In the genomic region with DNA sequence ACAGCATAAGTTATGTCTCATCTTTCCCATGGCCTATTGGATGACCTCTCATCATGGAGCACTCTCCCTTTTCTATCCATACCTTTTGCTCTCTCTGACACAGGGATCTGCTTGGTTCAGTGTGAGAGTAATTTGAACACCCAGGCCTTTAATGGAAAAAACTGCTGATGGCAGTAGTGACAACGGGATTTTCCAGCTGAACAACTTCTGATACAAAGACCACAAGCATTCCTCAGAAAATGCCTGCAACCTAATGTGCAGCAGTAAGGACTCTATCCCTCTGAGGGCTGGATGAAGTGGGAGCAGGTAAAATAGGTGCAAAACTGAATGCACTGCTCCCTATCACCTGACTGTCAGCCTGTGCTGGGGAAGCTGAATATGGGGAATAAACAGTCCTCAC, we compare ENCODE assay signal across 20 cellular contexts.
"Had no signal": no experiment of that assay in that cellular context is flagged by ENCODE, and none has a peak within 500 bp of the region (broad histone marks: within the 10 kb centered on the region; RNA-seq: fewer than 3 reads in every experiment).

No MANE protein-coding gene starts in this region.

- ATAC-seq: effector memory CD8-positive, alpha-beta T cell; gastroesophageal sphincter; left cardiac atrium; left ventricle myocardium superior; natural killer cell treated with Interleukin-12 subunit alpha and Interleukin-12 subunit beta and Interleukin-15 and Interleukin-18, amount 100 ng/mL, for 72 hours had no signal

- H3K4me3 ChIP-seq: esophagus squamous epithelium, gastroesophageal sphincter, right atrium auricular region, sigmoid colon, skin epidermis, upper lobe of left lung, uterus had no signal

- H3K27ac ChIP-seq: esophagus squamous epithelium, gastroesophageal sphincter, neutrophil, right atrium auricular region, sigmoid colon, skin epidermis, upper lobe of left lung, uterus had no signal

- H3K4me3 Mint-ChIP-seq: dendritic cell treated with granulocyte-macrophage colony-stimulating factor and Interleukin-4, amounts not matched to agents 40 ng/mL and 50 ng/mL, for 4 days; effector memory CD8-positive, alpha-beta T cell; immature natural killer cell; natural killer cell treated with Interleukin-12 subunit alpha and Interleukin-12 subunit beta and Interleukin-15 and Interleukin-18, amount 100 ng/mL, for 72 hours had no signal

- H3K4me1 ChIP-seq: esophagus squamous epithelium, gastroesophageal sphincter, right atrium auricular region, sigmoid colon, upper lobe of left lung, uterus had no signal

- H3K36me3 Mint-ChIP-seq: natural killer cell treated with Interleukin-12 subunit alpha and Interleukin-12 subunit beta and Interleukin-15 and Interleukin-18, amount 100 ng/mL, for 72 hours had no signal

- H3K27me3 ChIP-seq: right atrium auricular region, upper lobe of left lung, uterus had no signal

- H3K27ac Mint-ChIP-seq: dendritic cell treated with granulocyte-macrophage colony-stimulating factor and Interleukin-4, amounts not matched to agents 40 ng/mL and 50 ng/mL, for 4 days; effector memory CD8-positive, alpha-beta T cell; immature natural killer cell had no signal

- H3K36me3 ChIP-seq: esophagus squamous epithelium, gastroesophageal sphincter, neutrophil, right atrium auricular region, sigmoid colon, upper lobe of left lung, uterus had no signal

- H3K4me1 Mint-ChIP-seq: immature natural killer cell had no signal

- H3K9me3 Mint-ChIP-seq: dendritic cell treated with granulocyte-macrophage colony-stimulating factor and Interleukin-4, amounts not matched to agents 40 ng/mL and 50 ng/mL, for 4 days; effector memory CD8-positive, alpha-beta T cell; immature natural killer cell; natural killer cell treated with Interleukin-12 subunit alpha and Interleukin-12 subunit beta and Interleukin-15 and Interleukin-18, amount 100 ng/mL, for 72 hours had no signal

- DNase-seq: cerebellar nuclear complex; effector memory CD8-positive, alpha-beta T cell; esophagus squamous epithelium; foreskin fibroblast; glutamatergic neuron; immature natural killer cell; kidney; left cardiac atrium; left ventricle myocardium superior; sigmoid colon; stimulated activated CD4-positive, alpha-beta T cell treated with anti-CD3 and anti-CD28 coated beads, Interleukin-12 subunit alpha, Interleukin-12 subunit beta, amount 100 ng/mL, for 4 hours; stimulated activated naive CD4-positive, alpha-beta T cell; upper lobe of left lung; uterus had no signal

- H3K9me3 ChIP-seq: esophagus squamous epithelium, gastroesophageal sphincter, neutrophil, right atrium auricular region, sigmoid colon, upper lobe of left lung, uterus had no signal
